12 cellular contexts compared by ENCODE assay signal in genomic region chr6:129929433-129929832, GRCh38.
DNase-seq lines count a peak whose midpoint lies in the region; ATAC-seq and TF ChIP-seq lines count a peak whose summit lies in the region.
"Had no signal": no experiment of that assay in that cellular context is flagged by ENCODE, and none has a peak within 500 bp of the region (broad histone marks: within the 10 kb centered on the region; RNA-seq: fewer than 3 reads in every experiment).

No MANE protein-coding gene starts in this region.

- H3K9me3 ChIP-seq in suprapubic skin: no peaks in the 10 kb centered on the region
- H3K9me3 ChIP-seq in effector memory CD4-positive, alpha-beta T cell (ENCODE audit: control insufficient read depth, low read length): no peaks in the 10 kb centered on the region
- H3K9me3 ChIP-seq: left lung had no signal

- H3K4me1 ChIP-seq in suprapubic skin: no peaks in the 10 kb centered on the region
- no peaks in the 10 kb centered on the region for H3K4me1 ChIP-seq in effector memory CD4-positive, alpha-beta T cell (ENCODE audit: control insufficient read depth, insufficient read depth, low read length, poor library complexity, severe bottlenecking)
- H3K4me1 ChIP-seq: left lung had no signal

- no peak for TF ChIP-seq EP300 in suprapubic skin (IDR thresholded peaks at IDR 0.05)

- DNase-seq in ELR (ENCODE audit: low read depth) (peak; percentile 73), NCI-H82 (lab: John Stamatoyannopoulos, UW) (peak; percentile 89), epithelial cell of esophagus (ENCODE audit: low read depth) (peak; percentile 90), non-pigmented ciliary epithelial cell (ENCODE audit: low read depth) (peak; percentile 68), suprapubic skin (ENCODE audit: low spot score in 2 of 2) (no peak), germinal center (ENCODE audit: low spot score) (no peak)
- DNase-seq in effector memory CD4-positive, alpha-beta T cell: no peak
- DNase-seq: left lung, NCI-H1092 treated with DMSO at 0.1 percent for 48 hours had no signal

- no peak for TF ChIP-seq POLR2A in suprapubic skin (IDR thresholded peaks at IDR 0.05)

- no peak overlapping the region for H3K27ac ChIP-seq in suprapubic skin
- H3K27ac ChIP-seq in effector memory CD4-positive, alpha-beta T cell (ENCODE audit: insufficient read depth, low read length, poor library complexity, severe bottlenecking): no peak overlapping the region
- H3K27ac ChIP-seq: coronary artery, left lung, skin epidermis had no signal

- H3K4me3 ChIP-seq in epithelial cell of esophagus (ENCODE audit: low read length) (no peak overlapping the region), suprapubic skin (no peak overlapping the region)
- no peak overlapping the region for H3K4me3 ChIP-seq in effector memory CD4-positive, alpha-beta T cell (ENCODE audit: insufficient read depth, low read depth, low read length, poor library complexity, severe bottlenecking)
- H3K4me3 ChIP-seq: coronary artery, left lung, skin epidermis had no signal

- TF ChIP-seq CTCF in epithelial cell of esophagus (IDR thresholded peaks at IDR 0.05; ENCODE audit: insufficient read depth, low read depth, low read length, missing control alignments): no peak
- no peak for TF ChIP-seq CTCF in suprapubic skin (IDR thresholded peaks at IDR 0.05)

- ATAC-seq in HG03095 (IDR thresholded peaks at IDR 0.05; ENCODE audit: unreplicated experiment): no peak
- ATAC-seq: left lung had no signal

- no peaks in the 10 kb centered on the region for H3K27me3 ChIP-seq in suprapubic skin
- H3K27me3 ChIP-seq in effector memory CD4-positive, alpha-beta T cell (replicated peaks; ENCODE audit: control insufficient read depth, insufficient read depth, low read length, poor library complexity, severe bottlenecking): no peaks in the 10 kb centered on the region
- H3K27me3 ChIP-seq: left lung had no signal

- H3K36me3 ChIP-seq in suprapubic skin: no peaks in the 10 kb centered on the region
- H3K36me3 ChIP-seq in effector memory CD4-positive, alpha-beta T cell (ENCODE audit: control insufficient read depth, insufficient read depth, low read length): no peaks in the 10 kb centered on the region
- H3K36me3 ChIP-seq: left lung had no signal

- 14% methylated on average over 1 of the region's 1 CpG for WGBS in suprapubic skin

Comparison
In these comparisons a context has a peak if more than half of its experiments do, and no peak if none do; other contexts are left out.
1. DNase-seq: peak in ELR (single experiment), NCI-H82 (single experiment), epithelial cell of esophagus (single experiment) and non-pigmented ciliary epithelial cell (single experiment); none in suprapubic skin (0 of 2), effector memory CD4-positive, alpha-beta T cell (0 of 3) and germinal center (single experiment).